1 cellular context compared by ENCODE assay signal in the genomic region with DNA sequence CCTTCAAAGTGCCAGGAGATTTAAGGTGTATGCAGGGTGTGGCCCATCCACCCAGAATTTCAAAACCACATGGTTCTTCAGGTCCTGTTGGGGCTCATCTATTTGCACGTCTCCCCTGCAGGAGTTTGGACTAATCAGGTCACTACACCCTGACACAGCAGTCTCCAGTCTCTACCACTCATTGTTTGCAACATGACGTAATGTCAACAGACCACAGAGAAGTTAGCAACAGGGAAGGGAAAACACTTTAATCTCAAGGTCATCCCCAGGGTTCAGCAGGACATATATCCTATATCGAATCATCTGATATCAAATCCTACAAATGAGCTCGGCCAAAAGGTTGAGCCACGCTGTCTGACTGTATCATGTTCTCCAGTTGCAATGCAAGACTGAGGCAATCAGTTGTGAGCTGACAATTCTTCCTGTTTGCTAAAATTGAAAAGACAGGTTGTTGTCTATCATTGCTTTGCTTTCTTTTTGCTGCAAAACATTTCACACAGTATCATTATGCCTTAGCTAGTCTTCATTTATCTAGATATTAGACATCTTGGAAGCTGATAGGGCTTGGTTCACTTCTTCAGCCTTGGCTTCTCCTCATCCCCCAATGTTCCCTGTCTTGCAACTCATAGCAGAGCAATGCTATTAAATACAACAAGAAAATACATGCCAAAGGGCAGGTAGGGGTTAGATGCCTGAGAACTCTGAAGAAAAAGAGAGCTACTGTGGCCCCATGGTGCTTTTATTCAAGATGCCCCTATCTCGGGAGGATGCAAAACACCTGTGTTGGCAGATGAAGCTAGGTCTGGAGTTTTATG.
TF ChIP-seq lines count a peak whose summit lies in the region.

No MANE protein-coding gene starts in this region.

TF ChIP-seq in HepG2, 621 proteins besides CTCF, POLR2A, EP300 and RAD21 (continued from another document and continues in another):
- no peak for TF ChIP-seq ZNF747 (CRISPR knock-in tag; IDR thresholded peaks at IDR 0.05; ENCODE audit: borderline replicate concordance)
- no peak for TF ChIP-seq SATB2 (CRISPR knock-in tag; IDR thresholded peaks at IDR 0.05)
- no peak for TF ChIP-seq XRCC5 (optimal IDR thresholded peaks at IDR 0.05; ENCODE audit: low read length)
- TF ChIP-seq ZNF775 (CRISPR knock-in tag; IDR thresholded peaks at IDR 0.05; ENCODE audit: borderline replicate concordance) = no peak
- no peak for TF ChIP-seq SIN3A (IDR thresholded peaks at IDR 0.05; ENCODE audit: borderline replicate concordance, low read depth, low read length)
- TF ChIP-seq, protein P1, sequence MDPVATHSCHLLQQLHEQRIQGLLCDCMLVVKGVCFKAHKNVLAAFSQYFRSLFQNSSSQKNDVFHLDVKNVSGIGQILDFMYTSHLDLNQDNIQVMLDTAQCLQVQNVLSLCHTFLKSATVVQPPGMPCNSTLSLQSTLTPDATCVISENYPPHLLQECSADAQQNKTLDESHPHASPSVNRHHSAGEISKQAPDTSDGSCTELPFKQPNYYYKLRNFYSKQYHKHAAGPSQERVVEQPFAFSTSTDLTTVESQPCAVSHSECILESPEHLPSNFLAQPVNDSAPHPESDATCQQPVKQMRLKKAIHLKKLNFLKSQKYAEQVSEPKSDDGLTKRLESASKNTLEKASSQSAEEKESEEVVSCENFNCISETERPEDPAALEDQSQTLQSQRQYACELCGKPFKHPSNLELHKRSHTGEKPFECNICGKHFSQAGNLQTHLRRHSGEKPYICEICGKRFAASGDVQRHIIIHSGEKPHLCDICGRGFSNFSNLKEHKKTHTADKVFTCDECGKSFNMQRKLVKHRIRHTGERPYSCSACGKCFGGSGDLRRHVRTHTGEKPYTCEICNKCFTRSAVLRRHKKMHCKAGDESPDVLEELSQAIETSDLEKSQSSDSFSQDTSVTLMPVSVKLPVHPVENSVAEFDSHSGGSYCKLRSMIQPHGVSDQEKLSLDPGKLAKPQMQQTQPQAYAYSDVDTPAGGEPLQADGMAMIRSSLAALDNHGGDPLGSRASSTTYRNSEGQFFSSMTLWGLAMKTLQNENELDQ (CRISPR knock-in tag; IDR thresholded peaks at IDR 0.05; ENCODE audit: borderline replicate concordance) = no peak
- no peak for TF ChIP-seq ZBTB8A (CRISPR knock-in tag; IDR thresholded peaks at IDR 0.05; ENCODE audit: borderline replicate concordance, low read depth)
- TF ChIP-seq, protein P2, sequence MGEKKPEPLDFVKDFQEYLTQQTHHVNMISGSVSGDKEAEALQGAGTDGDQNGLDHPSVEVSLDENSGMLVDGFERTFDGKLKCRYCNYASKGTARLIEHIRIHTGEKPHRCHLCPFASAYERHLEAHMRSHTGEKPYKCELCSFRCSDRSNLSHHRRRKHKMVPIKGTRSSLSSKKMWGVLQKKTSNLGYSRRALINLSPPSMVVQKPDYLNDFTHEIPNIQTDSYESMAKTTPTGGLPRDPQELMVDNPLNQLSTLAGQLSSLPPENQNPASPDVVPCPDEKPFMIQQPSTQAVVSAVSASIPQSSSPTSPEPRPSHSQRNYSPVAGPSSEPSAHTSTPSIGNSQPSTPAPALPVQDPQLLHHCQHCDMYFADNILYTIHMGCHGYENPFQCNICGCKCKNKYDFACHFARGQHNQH (CRISPR knock-in tag; IDR thresholded peaks at IDR 0.05) = peak; percentile 78; the same call in 1 of the 2 replicates
- TF ChIP-seq, protein P3, sequence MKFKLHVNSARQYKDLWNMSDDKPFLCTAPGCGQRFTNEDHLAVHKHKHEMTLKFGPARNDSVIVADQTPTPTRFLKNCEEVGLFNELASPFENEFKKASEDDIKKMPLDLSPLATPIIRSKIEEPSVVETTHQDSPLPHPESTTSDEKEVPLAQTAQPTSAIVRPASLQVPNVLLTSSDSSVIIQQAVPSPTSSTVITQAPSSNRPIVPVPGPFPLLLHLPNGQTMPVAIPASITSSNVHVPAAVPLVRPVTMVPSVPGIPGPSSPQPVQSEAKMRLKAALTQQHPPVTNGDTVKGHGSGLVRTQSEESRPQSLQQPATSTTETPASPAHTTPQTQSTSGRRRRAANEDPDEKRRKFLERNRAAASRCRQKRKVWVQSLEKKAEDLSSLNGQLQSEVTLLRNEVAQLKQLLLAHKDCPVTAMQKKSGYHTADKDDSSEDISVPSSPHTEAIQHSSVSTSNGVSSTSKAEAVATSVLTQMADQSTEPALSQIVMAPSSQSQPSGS (CRISPR knock-in tag; IDR thresholded peaks at IDR 0.05) = peak; percentile 98
- TF ChIP-seq, protein P4, sequence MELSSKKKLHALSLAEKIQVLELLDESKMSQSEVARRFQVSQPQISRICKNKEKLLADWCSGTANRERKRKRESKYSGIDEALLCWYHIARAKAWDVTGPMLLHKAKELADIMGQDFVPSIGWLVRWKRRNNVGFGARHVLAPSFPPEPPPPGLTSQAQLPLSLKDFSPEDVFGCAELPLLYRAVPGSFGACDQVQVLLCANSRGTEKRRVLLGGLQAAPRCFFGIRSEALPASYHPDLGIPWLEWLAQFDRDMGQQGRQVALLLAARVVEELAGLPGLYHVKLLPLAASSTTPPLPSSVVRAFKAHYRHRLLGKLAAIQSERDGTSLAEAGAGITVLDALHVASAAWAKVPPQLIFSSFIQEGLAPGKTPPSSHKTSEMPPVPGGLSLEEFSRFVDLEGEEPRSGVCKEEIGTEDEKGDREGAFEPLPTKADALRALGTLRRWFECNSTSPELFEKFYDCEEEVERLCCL (CRISPR knock-in tag; IDR thresholded peaks at IDR 0.05; ENCODE audit: borderline replicate concordance) = no peak
- TF ChIP-seq KDM4B (CRISPR knock-in tag; IDR thresholded peaks at IDR 0.05) = no peak
- no peak for TF ChIP-seq DMAP1 (CRISPR knock-in tag; IDR thresholded peaks at IDR 0.05)
- no peak for TF ChIP-seq ZNF780A (CRISPR knock-in tag; IDR thresholded peaks at IDR 0.05)
- TF ChIP-seq ZNF367 (CRISPR knock-in tag; IDR thresholded peaks at IDR 0.05; ENCODE audit: borderline replicate concordance) = no peak
- peak; percentile 9; the same call in 1 of the 2 replicates for TF ChIP-seq SMC3 (IDR thresholded peaks at IDR 0.05; ENCODE audit: low read length)
- TF ChIP-seq, protein P5, sequence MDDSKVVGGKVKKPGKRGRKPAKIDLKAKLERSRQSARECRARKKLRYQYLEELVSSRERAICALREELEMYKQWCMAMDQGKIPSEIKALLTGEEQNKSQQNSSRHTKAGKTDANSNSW (CRISPR knock-in tag; IDR thresholded peaks at IDR 0.05; ENCODE audit: borderline replicate concordance) = no peak
- TF ChIP-seq, protein P6, sequence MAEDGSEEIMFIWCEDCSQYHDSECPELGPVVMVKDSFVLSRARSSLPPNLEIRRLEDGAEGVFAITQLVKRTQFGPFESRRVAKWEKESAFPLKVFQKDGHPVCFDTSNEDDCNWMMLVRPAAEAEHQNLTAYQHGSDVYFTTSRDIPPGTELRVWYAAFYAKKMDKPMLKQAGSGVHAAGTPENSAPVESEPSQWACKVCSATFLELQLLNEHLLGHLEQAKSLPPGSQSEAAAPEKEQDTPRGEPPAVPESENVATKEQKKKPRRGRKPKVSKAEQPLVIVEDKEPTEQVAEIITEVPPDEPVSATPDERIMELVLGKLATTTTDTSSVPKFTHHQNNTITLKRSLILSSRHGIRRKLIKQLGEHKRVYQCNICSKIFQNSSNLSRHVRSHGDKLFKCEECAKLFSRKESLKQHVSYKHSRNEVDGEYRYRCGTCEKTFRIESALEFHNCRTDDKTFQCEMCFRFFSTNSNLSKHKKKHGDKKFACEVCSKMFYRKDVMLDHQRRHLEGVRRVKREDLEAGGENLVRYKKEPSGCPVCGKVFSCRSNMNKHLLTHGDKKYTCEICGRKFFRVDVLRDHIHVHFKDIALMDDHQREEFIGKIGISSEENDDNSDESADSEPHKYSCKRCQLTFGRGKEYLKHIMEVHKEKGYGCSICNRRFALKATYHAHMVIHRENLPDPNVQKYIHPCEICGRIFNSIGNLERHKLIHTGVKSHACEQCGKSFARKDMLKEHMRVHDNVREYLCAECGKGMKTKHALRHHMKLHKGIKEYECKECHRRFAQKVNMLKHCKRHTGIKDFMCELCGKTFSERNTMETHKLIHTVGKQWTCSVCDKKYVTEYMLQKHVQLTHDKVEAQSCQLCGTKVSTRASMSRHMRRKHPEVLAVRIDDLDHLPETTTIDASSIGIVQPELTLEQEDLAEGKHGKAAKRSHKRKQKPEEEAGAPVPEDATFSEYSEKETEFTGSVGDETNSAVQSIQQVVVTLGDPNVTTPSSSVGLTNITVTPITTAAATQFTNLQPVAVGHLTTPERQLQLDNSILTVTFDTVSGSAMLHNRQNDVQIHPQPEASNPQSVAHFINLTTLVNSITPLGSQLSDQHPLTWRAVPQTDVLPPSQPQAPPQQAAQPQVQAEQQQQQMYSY (CRISPR knock-in tag; IDR thresholded peaks at IDR 0.05) = no peak
- no peak for TF ChIP-seq NFRKB (IDR thresholded peaks at IDR 0.05)
- no peak for TF ChIP-seq FIP1L1 (IDR thresholded peaks at IDR 0.05; ENCODE audit: borderline replicate concordance, insufficient read depth, low read depth, low read length)
- TF ChIP-seq ZNF331 (CRISPR knock-in tag; IDR thresholded peaks at IDR 0.05) = peak; percentile 37; the same call in 1 of the 2 replicates
- no peak for TF ChIP-seq ZBTB38 (CRISPR knock-in tag; IDR thresholded peaks at IDR 0.05)
- TF ChIP-seq, protein P7, sequence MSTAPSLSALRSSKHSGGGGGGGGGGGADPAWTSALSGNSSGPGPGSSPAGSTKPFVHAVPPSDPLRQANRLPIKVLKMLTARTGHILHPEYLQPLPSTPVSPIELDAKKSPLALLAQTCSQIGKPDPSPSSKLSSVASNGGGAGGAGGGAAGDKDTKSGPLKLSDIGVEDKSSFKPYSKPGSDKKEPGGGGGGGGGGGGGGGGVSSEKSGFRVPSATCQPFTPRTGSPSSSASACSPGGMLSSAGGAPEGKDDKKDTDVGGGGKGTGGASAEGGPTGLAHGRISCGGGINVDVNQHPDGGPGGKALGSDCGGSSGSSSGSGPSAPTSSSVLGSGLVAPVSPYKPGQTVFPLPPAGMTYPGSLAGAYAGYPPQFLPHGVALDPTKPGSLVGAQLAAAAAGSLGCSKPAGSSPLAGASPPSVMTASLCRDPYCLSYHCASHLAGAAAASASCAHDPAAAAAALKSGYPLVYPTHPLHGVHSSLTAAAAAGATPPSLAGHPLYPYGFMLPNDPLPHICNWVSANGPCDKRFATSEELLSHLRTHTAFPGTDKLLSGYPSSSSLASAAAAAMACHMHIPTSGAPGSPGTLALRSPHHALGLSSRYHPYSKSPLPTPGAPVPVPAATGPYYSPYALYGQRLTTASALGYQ (CRISPR knock-in tag; IDR thresholded peaks at IDR 0.05) = no peak
- TF ChIP-seq, protein P8, sequence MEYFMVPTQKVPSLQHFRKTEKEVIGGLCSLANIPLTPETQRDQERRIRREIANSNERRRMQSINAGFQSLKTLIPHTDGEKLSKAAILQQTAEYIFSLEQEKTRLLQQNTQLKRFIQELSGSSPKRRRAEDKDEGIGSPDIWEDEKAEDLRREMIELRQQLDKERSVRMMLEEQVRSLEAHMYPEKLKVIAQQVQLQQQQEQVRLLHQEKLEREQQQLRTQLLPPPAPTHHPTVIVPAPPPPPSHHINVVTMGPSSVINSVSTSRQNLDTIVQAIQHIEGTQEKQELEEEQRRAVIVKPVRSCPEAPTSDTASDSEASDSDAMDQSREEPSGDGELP (IDR thresholded peaks at IDR 0.05; ENCODE audit: borderline replicate concordance, low read depth) = no peak
- TF ChIP-seq ZNF546 (CRISPR knock-in tag; conservative IDR thresholded peaks at IDR 0.05) = no peak
- TF ChIP-seq ZNF33A (CRISPR knock-in tag; IDR thresholded peaks at IDR 0.05; ENCODE audit: borderline replicate concordance) = no peak
- no peak for TF ChIP-seq FOXC1 (CRISPR knock-in tag; IDR thresholded peaks at IDR 0.05; ENCODE audit: borderline replicate concordance)
- TF ChIP-seq KAT8 (CRISPR knock-in tag; IDR thresholded peaks at IDR 0.05) = peak; percentile 70; the same call in 1 of the 2 replicates
- TF ChIP-seq RFX3 (CRISPR knock-in tag; IDR thresholded peaks at IDR 0.05) = no peak
- no peak for TF ChIP-seq ZNF24 (IDR thresholded peaks at IDR 0.05)
- TF ChIP-seq, protein P9, sequence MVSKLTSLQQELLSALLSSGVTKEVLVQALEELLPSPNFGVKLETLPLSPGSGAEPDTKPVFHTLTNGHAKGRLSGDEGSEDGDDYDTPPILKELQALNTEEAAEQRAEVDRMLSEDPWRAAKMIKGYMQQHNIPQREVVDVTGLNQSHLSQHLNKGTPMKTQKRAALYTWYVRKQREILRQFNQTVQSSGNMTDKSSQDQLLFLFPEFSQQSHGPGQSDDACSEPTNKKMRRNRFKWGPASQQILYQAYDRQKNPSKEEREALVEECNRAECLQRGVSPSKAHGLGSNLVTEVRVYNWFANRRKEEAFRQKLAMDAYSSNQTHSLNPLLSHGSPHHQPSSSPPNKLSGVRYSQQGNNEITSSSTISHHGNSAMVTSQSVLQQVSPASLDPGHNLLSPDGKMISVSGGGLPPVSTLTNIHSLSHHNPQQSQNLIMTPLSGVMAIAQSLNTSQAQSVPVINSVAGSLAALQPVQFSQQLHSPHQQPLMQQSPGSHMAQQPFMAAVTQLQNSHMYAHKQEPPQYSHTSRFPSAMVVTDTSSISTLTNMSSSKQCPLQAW (CRISPR knock-in tag; IDR thresholded peaks at IDR 0.05) = peak; percentile 48
- TF ChIP-seq ZNF792 (CRISPR knock-in tag; IDR thresholded peaks at IDR 0.05) = peak; percentile 76; the same call in 1 of the 2 replicates
- TF ChIP-seq ZNF3 (CRISPR knock-in tag; IDR thresholded peaks at IDR 0.05) = no peak
- no peak for TF ChIP-seq KLF9 (CRISPR knock-in tag; IDR thresholded peaks at IDR 0.05; ENCODE audit: low read depth)
- no peak for TF ChIP-seq REL (CRISPR knock-in tag; conservative IDR thresholded peaks at IDR 0.05)
- TF ChIP-seq RFXAP (CRISPR knock-in tag; IDR thresholded peaks at IDR 0.05; ENCODE audit: borderline replicate concordance) = 0 out of 2 replicates have a peak, but pooled peaks have one; percentile 39
- TF ChIP-seq, protein P10, sequence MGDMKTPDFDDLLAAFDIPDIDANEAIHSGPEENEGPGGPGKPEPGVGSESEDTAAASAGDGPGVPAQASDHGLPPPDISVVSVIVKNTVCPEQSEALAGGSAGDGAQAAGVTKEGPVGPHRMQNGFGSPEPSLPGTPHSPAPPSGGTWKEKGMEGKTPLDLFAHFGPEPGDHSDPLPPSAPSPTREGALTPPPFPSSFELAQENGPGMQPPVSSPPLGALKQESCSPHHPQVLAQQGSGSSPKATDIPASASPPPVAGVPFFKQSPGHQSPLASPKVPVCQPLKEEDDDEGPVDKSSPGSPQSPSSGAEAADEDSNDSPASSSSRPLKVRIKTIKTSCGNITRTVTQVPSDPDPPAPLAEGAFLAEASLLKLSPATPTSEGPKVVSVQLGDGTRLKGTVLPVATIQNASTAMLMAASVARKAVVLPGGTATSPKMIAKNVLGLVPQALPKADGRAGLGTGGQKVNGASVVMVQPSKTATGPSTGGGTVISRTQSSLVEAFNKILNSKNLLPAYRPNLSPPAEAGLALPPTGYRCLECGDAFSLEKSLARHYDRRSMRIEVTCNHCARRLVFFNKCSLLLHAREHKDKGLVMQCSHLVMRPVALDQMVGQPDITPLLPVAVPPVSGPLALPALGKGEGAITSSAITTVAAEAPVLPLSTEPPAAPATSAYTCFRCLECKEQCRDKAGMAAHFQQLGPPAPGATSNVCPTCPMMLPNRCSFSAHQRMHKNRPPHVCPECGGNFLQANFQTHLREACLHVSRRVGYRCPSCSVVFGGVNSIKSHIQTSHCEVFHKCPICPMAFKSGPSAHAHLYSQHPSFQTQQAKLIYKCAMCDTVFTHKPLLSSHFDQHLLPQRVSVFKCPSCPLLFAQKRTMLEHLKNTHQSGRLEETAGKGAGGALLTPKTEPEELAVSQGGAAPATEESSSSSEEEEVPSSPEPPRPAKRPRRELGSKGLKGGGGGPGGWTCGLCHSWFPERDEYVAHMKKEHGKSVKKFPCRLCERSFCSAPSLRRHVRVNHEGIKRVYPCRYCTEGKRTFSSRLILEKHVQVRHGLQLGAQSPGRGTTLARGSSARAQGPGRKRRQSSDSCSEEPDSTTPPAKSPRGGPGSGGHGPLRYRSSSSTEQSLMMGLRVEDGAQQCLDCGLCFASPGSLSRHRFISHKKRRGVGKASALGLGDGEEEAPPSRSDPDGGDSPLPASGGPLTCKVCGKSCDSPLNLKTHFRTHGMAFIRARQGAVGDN (CRISPR knock-in tag; IDR thresholded peaks at IDR 0.05) = no peak
- TF ChIP-seq FOXO1 (CRISPR knock-in tag; IDR thresholded peaks at IDR 0.05) = peak; percentile 92
- peak; percentile 37; the same call in 1 of the 2 replicates for TF ChIP-seq TCF7 (IDR thresholded peaks at IDR 0.05; ENCODE audit: low read depth)
- no peak for TF ChIP-seq ZNF121 (CRISPR knock-in tag; IDR thresholded peaks at IDR 0.05)
